Comparison of ENCODE assay signal across 9 cellular contexts in genomic region chr2:231563378-231563961, GRCh38. TPM values are rescaled to one million over a fixed set of nuclear protein-coding genes. Genes with fewer than 3 reads are reported as not detected.
A peak's percentile ranks its signal among the peaks of the same experiment; 100 is the strongest.
DNase-seq lines count a peak whose midpoint lies in the region; ATAC-seq and TF ChIP-seq lines count a peak whose summit lies in the region.
"Had no signal": no experiment of that assay in that cellular context is flagged by ENCODE, and none has a peak within 500 bp of the region (broad histone marks: within the 10 kb centered on the region; RNA-seq: fewer than 3 reads in every experiment).

No MANE protein-coding gene starts in this region.

- H3K4me3 ChIP-seq in NT2/D1 (ENCODE audit: insufficient read length, low read depth): no peak overlapping the region

- H3K23me2 ChIP-seq in H9 (ENCODE audit: insufficient read length, low read depth, low read length, poor library complexity, severe bottlenecking): no peaks in the 10 kb centered on the region

- H4K20me1 ChIP-seq in H9 (ENCODE audit: control insufficient read depth, insufficient read depth, insufficient read length): no peaks in the 10 kb centered on the region

- peaks cover 20 to 25% of the 10 kb centered on the region in 2 experiments for H3K9me3 Mint-ChIP-seq in H9

- H3K9ac ChIP-seq in H9 (ENCODE audit: extremely low read depth, insufficient read length, low read length) (no peak overlapping the region), NT2/D1 (ENCODE audit: insufficient read length, low read depth) (no peak overlapping the region)

- H3K14ac ChIP-seq in H9 (ENCODE audit: insufficient read depth, low read length): no peak overlapping the region

- H2BK15ac ChIP-seq in H9 (ENCODE audit: low read depth, low read length): no peak overlapping the region

- no peak overlapping the region for H2BK5ac ChIP-seq in H9 (ENCODE audit: insufficient read length, low read length)

- peak; percentile 91 for TF ChIP-seq CTCF in H9 (conservative IDR thresholded peaks at IDR 0.05)

- H3K27ac ChIP-seq in H9 (ENCODE audit: insufficient read length, low read depth, low read length): no peak overlapping the region

- no peak overlapping the region for H3K18ac ChIP-seq in H9 (ENCODE audit: insufficient read length, low read depth, low read length)

- H2AK5ac ChIP-seq in H9 (ENCODE audit: insufficient read length, low read length): no peak overlapping the region

- H3K4me1 Mint-ChIP-seq in H9: peaks cover 8 to 9% of the 10 kb centered on the region in 2 experiments

- H3K23ac ChIP-seq in H9 (ENCODE audit: insufficient read length, low read depth, low read length): no peak overlapping the region

- no CpG with 5 or more reads among the region's 3 CpGs for WGBS in H9 (ENCODE audit: extremely low coverage, insufficient read length, low lambda C conversion rate)

- H3K56ac ChIP-seq in H9 (ENCODE audit: insufficient read length, low read depth, low read length): no peak overlapping the region

- no peak overlapping the region for H2BK12ac ChIP-seq in H9 (ENCODE audit: insufficient read length, low read depth, low read length)

- H3K27me3 Mint-ChIP-seq in H9 (ENCODE audit: low read depth): no peaks in the 10 kb centered on the region

- no peak overlapping the region for H4K8ac ChIP-seq in H9 (replicated peaks; ENCODE audit: insufficient read length, low read depth, low read length)

- H3K4me3 Mint-ChIP-seq in H9: no peak overlapping the region

- H2BK20ac ChIP-seq in H9 (ENCODE audit: low read depth, low read length, poor library complexity, severe bottlenecking): no peak overlapping the region

- H3K4me1 ChIP-seq in H9 (ENCODE audit: insufficient read depth, low read length) (no peaks in the 10 kb centered on the region), NT2/D1 (ENCODE audit: insufficient read depth, insufficient read length) (peaks cover 3% of the 10 kb centered on the region)

- no peak overlapping the region for H4K91ac ChIP-seq in H9 (ENCODE audit: insufficient read length, low read depth, low read length)

- H3T11ph ChIP-seq in H9 (ENCODE audit: low read length): no peak overlapping the region

- no peak overlapping the region; a peak in 1 of 7 replicates for H3K27ac Mint-ChIP-seq in H9

- H2BK120ac ChIP-seq in H9 (ENCODE audit: low read depth, low read length, poor library complexity, severe bottlenecking): no peak overlapping the region

- H3K79me1 ChIP-seq in H9 (ENCODE audit: insufficient read depth, low read depth, low read length, poor library complexity, severe bottlenecking): no peaks in the 10 kb centered on the region

- ATAC-seq in GM21381 (IDR thresholded peaks at IDR 0.05; ENCODE audit: unreplicated experiment) (no peak), GM21367 (IDR thresholded peaks at IDR 0.05; ENCODE audit: unreplicated experiment) (no peak)

- H3K79me2 ChIP-seq in H9 (ENCODE audit: insufficient read depth, low read length): no peaks in the 10 kb centered on the region

- no peaks in the 10 kb centered on the region for H3K36me3 ChIP-seq in NT2/D1 (ENCODE audit: insufficient read depth, insufficient read length, low read length)

- H3K4ac ChIP-seq in H9 (ENCODE audit: low read depth, low read length): no peak overlapping the region

- peaks cover 1 to 29% (median 5%) of the 10 kb centered on the region in 3 experiments; a peak in 4 of 7 replicates for H3K36me3 Mint-ChIP-seq in H9 (ENCODE audit: insufficient read depth in 1 of 3, low read depth in 3 of 3)

- no peak overlapping the region for H2AFZ ChIP-seq in H9 (ENCODE audit: low read length)

- DNase-seq in DMS 273 (lab: John Stamatoyannopoulos, UW; ENCODE audit: unreplicated experiment) (peak; percentile 86), H9 (peak; percentile 86), NT2/D1 (ENCODE audit: low read depth, low spot score) (peak; percentile 71), astrocyte of the hippocampus (ENCODE audit: low read depth, low spot score) (peak; percentile 71), hypothalamus (lab: John Stamatoyannopoulos, UW) (peak in 43 of 51 donors; percentile 8 to 80 (median 49))
- peak; percentile 56 for DNase-seq in stimulated activated CD4-positive, alpha-beta T cell treated with anti-CD3 and anti-CD28 coated beads, Interleukin-1b, Interleukin-23, amount 100 ng/mL, for 48 hours

- H3K27me3 ChIP-seq in H9 (ENCODE audit: insufficient read depth, low read length): no peaks in the 10 kb centered on the region
- H3K27me3 ChIP-seq in NT2/D1 (ENCODE audit: insufficient read depth, insufficient read length): no peaks in the 10 kb centered on the region

- no peak overlapping the region for H4K5ac ChIP-seq in H9 (ENCODE audit: insufficient read length, low read depth, low read length)

- no peaks in the 10 kb centered on the region for H3K9me3 ChIP-seq in H9 (ENCODE audit: control insufficient read depth, low read depth, low read length)
- peaks cover 9% of the 10 kb centered on the region; the same call in 1 of the 2 replicates for H3K9me3 ChIP-seq in NT2/D1 (ENCODE audit: insufficient read depth, low read length)

- H3K4me2 ChIP-seq in H9 (ENCODE audit: insufficient read depth, insufficient read length, low read length): no peak overlapping the region

RNA-seq across cellular contexts. Expression of gene TEX44, which starts 29.2 kb away (rescaled TPM):
- total RNA-seq in H9 (2021): not detected in 2 replicates
- total RNA-seq: activated CD8-positive, alpha-beta memory T cell treated with anti-CD3 and anti-CD28 coated beads for 36 hours had no signal

RNA-seq across cellular contexts. Expression of gene NMUR1, which starts 33.2 kb away (rescaled TPM):
- 0.13 and 0.20 TPM in 2 replicates for total RNA-seq in H9 (2021)
